Comparison of ENCODE assay signal across 8 cellular contexts in the genomic region with DNA sequence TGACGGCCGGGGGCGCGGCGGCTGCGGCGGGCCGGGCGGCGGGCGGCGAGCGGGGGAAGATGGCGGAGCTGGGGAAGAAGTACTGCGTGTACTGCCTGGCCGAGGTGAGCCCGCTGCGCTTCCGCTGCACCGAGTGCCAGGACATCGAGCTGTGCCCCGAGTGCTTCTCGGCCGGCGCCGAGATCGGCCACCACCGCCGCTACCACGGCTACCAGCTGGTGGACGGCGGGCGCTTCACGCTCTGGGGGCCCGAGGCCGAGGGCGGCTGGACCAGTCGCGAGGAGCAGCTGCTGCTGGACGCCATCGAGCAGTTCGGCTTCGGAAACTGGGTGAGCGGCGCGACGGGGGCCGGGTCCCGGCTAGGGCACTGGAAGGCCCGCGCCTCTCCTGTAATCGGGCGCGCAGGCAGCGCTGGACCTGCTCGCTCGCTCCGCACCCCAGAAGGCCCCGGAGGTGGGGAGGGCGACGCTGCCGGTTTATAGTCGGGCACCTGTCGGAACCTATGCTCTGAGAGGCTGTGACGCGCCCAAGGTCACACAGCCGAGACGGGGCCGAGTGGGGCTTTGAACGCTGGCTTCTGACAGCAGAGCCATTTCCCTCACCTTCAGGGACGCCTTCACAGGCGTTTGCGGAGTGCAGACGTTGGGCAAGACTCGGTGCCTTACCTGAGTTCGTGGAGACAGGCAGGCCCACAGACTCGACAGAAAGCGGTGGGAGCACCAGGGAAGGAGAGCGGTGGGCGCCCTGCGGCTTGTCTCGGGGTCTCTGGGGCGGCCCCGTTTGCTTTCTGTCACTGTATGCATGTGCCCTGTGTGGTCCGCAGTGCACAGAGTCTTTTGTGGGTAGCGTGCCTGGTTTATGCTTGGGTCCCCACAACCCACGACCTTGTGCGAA. TPM values are rescaled to one million over a fixed set of nuclear protein-coding genes. Genes with fewer than 3 reads are reported as not detected.
A peak's percentile ranks its signal among the peaks of the same experiment; 100 is the strongest.
DNase-seq lines count a peak whose midpoint lies in the region; ATAC-seq, FAIRE-seq and TF ChIP-seq lines count a peak whose summit lies in the region.

No MANE protein-coding gene starts in this region.

- peaks cover 38% of the 10 kb centered on the region for H3K4me1 Mint-ChIP-seq in chondrocyte (ENCODE audit: low read depth)

- H3K36me3 Mint-ChIP-seq in chondrocyte (ENCODE audit: low read depth) = no peaks in the 10 kb centered on the region

- H3K9ac ChIP-seq in HUES48 (ENCODE audit: low read depth, low read length) = peak overlapping the region; percentile 81

- WGBS in lower leg skin, 2 donors = 1 to 2% methylated on average over 54 to 59 of the region's 88 CpGs

- H3K27ac Mint-ChIP-seq in chondrocyte (ENCODE audit: unreplicated experiment) = peak overlapping the region; percentile 74

- H3K4me1 ChIP-seq in HUES48 (ENCODE audit: control insufficient read depth, insufficient read depth, low read length) = peaks cover 12% of the 10 kb centered on the region; the same call in 1 of the 2 replicates

- no peak for TF ChIP-seq CTCF in D721Med (IDR thresholded peaks at IDR 0.05; ENCODE audit: insufficient read depth, missing control alignments)
- TF ChIP-seq CTCF in chondrocyte (IDR thresholded peaks at IDR 0.05) = no peak
- no peak for TF ChIP-seq CTCF in lower leg skin (IDR thresholded peaks at IDR 0.05)

- no peak for FAIRE-seq in D721Med (lab: Jason Lieb, UNC)

- peak overlapping the region; percentile 47 for H3K27ac ChIP-seq in HUES48 (ENCODE audit: low read depth, low read length)

- no peaks in the 10 kb centered on the region for H3K36me3 ChIP-seq in HUES48 (ENCODE audit: control insufficient read depth, insufficient read depth, low read length)

- H3K4me3 ChIP-seq in HUES48 (ENCODE audit: low read depth, low read length) (peak overlapping the region; percentile 97), lower leg skin (ENCODE audit: low read depth, poor library complexity, severe bottlenecking) (peak overlapping the region; percentile 99)

- no peaks in the 10 kb centered on the region for H3K27me3 Mint-ChIP-seq in chondrocyte (ENCODE audit: low read depth)

- intact Hi-C loops in lower leg skin (cut with DNase I; ENCODE audit: low total_unique reads) = no loop called here

- peak; percentile 15 for ATAC-seq in GM21381 (IDR thresholded peaks at IDR 0.05; ENCODE audit: unreplicated experiment)
- ATAC-seq in activated CD4-positive, CD25-positive, alpha-beta regulatory T cell treated with anti-CD3 and anti-CD28 coated beads, Interleukin-2, amount 50 U/mL, for 24 hours = peak; percentile 55 to 61

- DNase-seq in D721Med (ENCODE audit: insufficient read length, low spot score) (peak; percentile 45), chondrocyte (ENCODE audit: low spot score) (no peak), lower leg skin (ENCODE audit: low spot score in 2 of 2) (peak in 1 of 2 donors; percentile 90), OCI-M2 (lab: John Stamatoyannopoulos, UW; ENCODE audit: unreplicated experiment) (no peak)
- peak; percentile 23 to 28 for DNase-seq in stimulated activated CD8-positive, alpha-beta memory T cell treated with anti-CD3 and anti-CD28 coated beads, Interleukin-2, amount 100 ng/mL, for 48 hours (ENCODE audit: low read depth in 2 of 2)

- H3K4me3 Mint-ChIP-seq in chondrocyte (ENCODE audit: unreplicated experiment) = peak overlapping the region; percentile 83

- H3K27me3 ChIP-seq in HUES48 (ENCODE audit: control insufficient read depth, insufficient read depth, low read length) = peaks cover 22% of the 10 kb centered on the region

- H3K9me3 ChIP-seq in HUES48 (ENCODE audit: control insufficient read depth, insufficient read depth, low read length) = no peaks in the 10 kb centered on the region

- no peak for TF ChIP-seq POLR2A in lower leg skin (IDR thresholded peaks at IDR 0.05)

- H3K9me3 Mint-ChIP-seq in chondrocyte (ENCODE audit: low read depth) = no peaks in the 10 kb centered on the region

RNA-seq across cellular contexts. Expression of a gene that starts 0.6 kb away (rescaled TPM):
- total RNA-seq in chondrocyte = 18.5 to 18.9 TPM (median 18.8 TPM) in 3 replicates
- 10 to 100 TPM; 26.2 to 30.0 (median 27.2) TPM for total RNA-seq in lower leg skin

RNA-seq across cellular contexts. Expression of a gene that starts 24.1 kb away (rescaled TPM):
- total RNA-seq in chondrocyte (21.8 to 25.8 TPM (median 24.1 TPM) in 3 replicates), lower leg skin (10 to 100 TPM; 20.8 to 24.0 (median 21.6) TPM)

Comparison
In these comparisons a context has a peak if more than half of its experiments do, and no peak if none do; other contexts are left out.
1. DNase-seq: peak in D721Med (single experiment) and stimulated activated CD8-positive, alpha-beta memory T cell treated with anti-CD3 and anti-CD28 coated beads, Interleukin-2, amount 100 ng/mL, for 48 hours (2 of 2); none in chondrocyte (single experiment) and OCI-M2 (single experiment).